8 cellular contexts compared by ENCODE assay signal in genomic region chr6:132797975-132798819, GRCh38. TPM values are rescaled to one million over a fixed set of nuclear protein-coding genes. Genes with fewer than 3 reads are reported as not detected.
A peak's percentile ranks its signal among the peaks of the same experiment; 100 is the strongest.
DNase-seq lines count a peak whose midpoint lies in the region; ATAC-seq, FAIRE-seq and TF ChIP-seq lines count a peak whose summit lies in the region.

SLC18B1 (minus strand) TSS chr6:132798637; CDS start chr6:132798456, 181 bp downstream.

- CTCF ChIA-PET in PC-9 (lab: Charles Lee): interaction anchor here (0.5 to 1.7 kb wide), 7 partner anchors 15 to 1599 kb away, joined by 3 to 13 read pairs (median 4); no protein-coding TSS in a partner anchor

- H3K9me3 ChIP-seq in PC-9 (ENCODE audit: insufficient read depth, low read depth) (peaks cover 4% of the 10 kb centered on the region; the same call in 1 of the 2 replicates), neural cell (ENCODE audit: low read length) (no peaks in the 10 kb centered on the region)

- H3K9me2 ChIP-seq in PC-9 (ENCODE audit: insufficient read depth) (no peaks in the 10 kb centered on the region), neural cell (ENCODE audit: insufficient read depth, low read length) (no peaks in the 10 kb centered on the region)

- H3K4me2 ChIP-seq in PC-9 (no peak within 1 kb of the TSS), neural cell (ENCODE audit: low read length) (peak within 1 kb of the TSS; percentile 55)

- intact Hi-C loops in PC-9 (cut with micrococcal nuclease; ENCODE audit: unreplicated experiment): loop anchor here (5.0 kb wide), 1 partner anchor 286 kb away; the partner anchor contains the start of gene STX7

- BruUV-seq in PC-9 (replicated peaks; lab: Mats Ljungman, UMichigan): TSS peak; percentile 38

- no peak for TF ChIP-seq EP300 in neural cell (conservative IDR thresholded peaks at IDR 0.05; ENCODE audit: poor library complexity, severe bottlenecking)

- H3K4me1 ChIP-seq in PC-9 (replicated peaks; ENCODE audit: insufficient read depth) (peaks cover 7% of the 10 kb centered on the region), urinary bladder (ENCODE audit: insufficient read depth) (no peaks in the 10 kb centered on the region)

- H3K36me3 ChIP-seq in PC-9 (ENCODE audit: low read depth) (peaks cover 17% of the 10 kb centered on the region), neural cell (ENCODE audit: insufficient read depth, low read length) (no peaks in the 10 kb centered on the region), urinary bladder (ENCODE audit: insufficient read depth) (no peaks in the 10 kb centered on the region)

- ATAC-seq in GM18867 (IDR thresholded peaks at IDR 0.05; ENCODE audit: unreplicated experiment) (peak; percentile 51), HG03060 (IDR thresholded peaks at IDR 0.05; ENCODE audit: low read depth, unreplicated experiment) (peak; percentile 16)

- DNase-seq in AG20443 (ENCODE audit: low spot score) (peak; percentile 64), PC-9 (peak; percentile 48 to 70), frontal cortex (ENCODE audit: low spot score in 2 of 2) (peak in 1 of 2 donors; percentile 45)
- DNase-seq in activated naive CD4-positive, alpha-beta T cell (lab: John Stamatoyannopoulos, UW): peak in 3 of 4 experiments; percentile 9 to 55 (median 23)

- no peak for TF ChIP-seq CTCF in PC-9 (conservative IDR thresholded peaks at IDR 0.05)
- TF ChIP-seq CTCF in neural cell (IDR thresholded peaks at IDR 0.05; ENCODE audit: poor library complexity, severe bottlenecking): no peak

- H3K79me2 ChIP-seq in PC-9 (ENCODE audit: low read depth) (peaks cover 16% of the 10 kb centered on the region), neural cell (replicated peaks; ENCODE audit: insufficient read depth, low read length) (no peaks in the 10 kb centered on the region)

- under 1% methylated on average over 39 of the region's 39 CpGs for WGBS in urinary bladder

- H3K27ac ChIP-seq in PC-9 (no peak within 1 kb of the TSS), neural cell (ENCODE audit: low read length) (no peak within 1 kb of the TSS), urinary bladder (ENCODE audit: low read depth) (peak within 1 kb of the TSS; percentile 88)

- peak within 1 kb of the TSS; percentile 52 for H3K9ac ChIP-seq in neural cell (ENCODE audit: low read length)

- no peaks in the 10 kb centered on the region for H4K20me1 ChIP-seq in PC-9 (ENCODE audit: insufficient read depth)
- no peaks in the 10 kb centered on the region for H4K20me1 ChIP-seq in neural cell (ENCODE audit: insufficient read depth)

- H3F3A ChIP-seq in PC-9 (ENCODE audit: insufficient read depth, low read depth): no peaks in the 10 kb centered on the region
- H3F3A ChIP-seq in neural cell (ENCODE audit: insufficient read depth, low read length, poor library complexity, severe bottlenecking): no peaks in the 10 kb centered on the region

- H3K27me3 ChIP-seq in PC-9 (ENCODE audit: insufficient read depth, low read depth) (no peaks in the 10 kb centered on the region), neural cell (ENCODE audit: insufficient read depth, low read depth, low read length) (no peaks in the 10 kb centered on the region)

- no peak for FAIRE-seq in frontal cortex (lab: Jason Lieb, UNC)

- no peak within 1 kb of the TSS for H2AFZ ChIP-seq in PC-9
- H2AFZ ChIP-seq in neural cell (ENCODE audit: low read depth, low read length): peak within 1 kb of the TSS; percentile 31

- no peak for TF ChIP-seq RAD21 in neural cell (conservative IDR thresholded peaks at IDR 0.05)

- POLR2A ChIA-PET in PC-9 (lab: Charles Lee; ENCODE audit: unreplicated experiment): interaction anchor here (0.6 to 0.7 kb wide), 5 partner anchors 131 to 801 kb away, joined by 5 to 12 read pairs (median 8); no protein-coding TSS in a partner anchor

- H3K4me3 ChIP-seq in PC-9 (no peak within 1 kb of the TSS; the same call in 1 of the 2 replicates), neural cell (ENCODE audit: low read length) (peak within 1 kb of the TSS; percentile 71), urinary bladder (ENCODE audit: low read depth, low read length) (peak within 1 kb of the TSS; percentile 98)

TF ChIP-seq in neural cell, 6 proteins besides CTCF, POLR2A, EP300 and RAD21:
- TF ChIP-seq EZH2 (IDR thresholded peaks at IDR 0.05; ENCODE audit: borderline replicate concordance, insufficient read depth, low read length, poor library complexity, severe bottlenecking) (no peak), SMC3 (conservative IDR thresholded peaks at IDR 0.05; ENCODE audit: poor library complexity) (no peak), TAF1 (IDR thresholded peaks at IDR 0.05; ENCODE audit: low read depth) (no peak), REST (IDR thresholded peaks at IDR 0.05; ENCODE audit: borderline replicate concordance) (no peak), POLR2AphosphoS5 (IDR thresholded peaks at IDR 0.05) (no peak)

RNA-seq across cellular contexts. Expression of gene SLC18B1, which starts in this region (rescaled TPM):
- total RNA-seq in PC-9 (2021) (18.0 and 20.8 TPM in 2 replicates), frontal cortex (17.5 TPM), urinary bladder (17.7 TPM)
- polyA plus RNA-seq in neural cell (3.5 and 9.0 TPM in 2 replicates), urinary bladder (5.2 TPM)
- polyA minus RNA-seq in neural cell: 2.9 and 3.7 TPM in 2 replicates
